ENCODE assay signal across 7 cellular contexts in genomic region chr1:161133220-161133740, GRCh38. TPM values are rescaled to one million over a fixed set of nuclear protein-coding genes. Genes with fewer than 3 reads are reported as not detected.
DNase-seq lines count a peak whose midpoint lies in the region; ATAC-seq and TF ChIP-seq lines count a peak whose summit lies in the region.

No MANE protein-coding gene starts in this region.

- TF ChIP-seq EP300 in suprapubic skin (IDR thresholded peaks at IDR 0.05) = no peak

- H3K4me1 ChIP-seq in suprapubic skin = peaks cover 31% of the 10 kb centered on the region

- H3K27me3 ChIP-seq in H7 (ENCODE audit: control insufficient read depth, insufficient read depth, low read length) (no peaks in the 10 kb centered on the region), suprapubic skin (no peaks in the 10 kb centered on the region)

- intact Hi-C loops in left ventricle myocardium superior (cut with micrococcal nuclease) = no loop called here

- TF ChIP-seq CTCF in suprapubic skin (IDR thresholded peaks at IDR 0.05) = no peak

- no peaks in the 10 kb centered on the region for H3K9me3 ChIP-seq in suprapubic skin

- DNase-seq in H7 (peak; percentile 33), left ventricle myocardium superior (no peak), suprapubic skin (ENCODE audit: low spot score in 2 of 2) (no peak), NCI-H524 treated with DMSO at 0.1 percent for 48 hours (lab: John Stamatoyannopoulos, UW) (no peak)
- no peak for DNase-seq in NK-92 treated with Interleukin-12 subunit alpha and Interleukin-12 subunit beta, amount 100 ng/mL, for 24 hours (lab: John Stamatoyannopoulos, UW)

- 3% methylated on average over 11 of the region's 11 CpGs for WGBS in suprapubic skin

- H3K36me3 ChIP-seq in H7 (replicated peaks; ENCODE audit: control insufficient read depth, insufficient read depth, low read length) (peaks cover 3% of the 10 kb centered on the region), suprapubic skin (peaks cover 8% of the 10 kb centered on the region)

- H3K27ac ChIP-seq in suprapubic skin = peak overlapping the region; percentile 98

- peak overlapping the region; percentile 74 for H3K4me3 ChIP-seq in H7 (ENCODE audit: insufficient read depth, low read depth, low read length)
- H3K4me3 ChIP-seq in suprapubic skin = peak overlapping the region; percentile 88

- TF ChIP-seq POLR2A in suprapubic skin (IDR thresholded peaks at IDR 0.05) = no peak

- ATAC-seq in left ventricle myocardium superior = peak; percentile 35
- no peak for ATAC-seq in HG02840 (IDR thresholded peaks at IDR 0.05; ENCODE audit: low FRiP score, unreplicated experiment)

TF ChIP-seq in PFSK-1, 5 proteins besides CTCF, POLR2A, EP300 and RAD21:
- TF ChIP-seq SIN3A (IDR thresholded peaks at IDR 0.05; ENCODE audit: borderline replicate concordance, insufficient read depth, low read length) (0 out of 2 replicates have a peak, but pooled peaks have one; percentile 59), REST (IDR thresholded peaks at IDR 0.05; ENCODE audit: insufficient read depth in 1 of 2, low read depth in 2 of 2, low read length in 2 of 2) (no peak; a peak in 1 of 4 replicates), TAF1 (IDR thresholded peaks at IDR 0.05; ENCODE audit: borderline replicate concordance, insufficient read depth, low read length) (no peak), FOXP2 (optimal IDR thresholded peaks at IDR 0.05; ENCODE audit: borderline replicate concordance, extremely low read depth, extremely low read length, insufficient read depth) (no peak)

RNA-seq across cellular contexts. Expression of gene DEDD, which starts 0.8 kb away (rescaled TPM):
- total RNA-seq in H7 (2014; rRNA removed; shearing (Covaris generic)) = 52.8 and 63.6 TPM in 2 replicates
- polyA plus RNA-seq in PFSK-1 (2012; ENCODE audit: insufficient read length, low read depth) = 49.3 TPM
- 29.3 TPM for total RNA-seq in left ventricle myocardium superior
- 10 to 100 TPM; 24.4 to 47.0 (median 36.6) TPM for total RNA-seq in suprapubic skin

RNA-seq across cellular contexts. Expression of gene NIT1, which starts 15.4 kb away (rescaled TPM):
- 75.9 and 81.5 TPM in 2 replicates for total RNA-seq in H7 (2014; rRNA removed; shearing (Covaris generic))
- 42.2 TPM for polyA plus RNA-seq in PFSK-1 (2012; ENCODE audit: insufficient read length, low read depth)
- total RNA-seq in left ventricle myocardium superior (33.0 TPM), suprapubic skin (10 to 100 TPM; 28.3 to 58.2 (median 39.6) TPM)

RNA-seq across cellular contexts. Expression of gene PFDN2, which starts 15.4 kb away (rescaled TPM):
- 46.8 and 60.6 TPM in 2 replicates for total RNA-seq in H7 (2014; rRNA removed; shearing (Covaris generic))
- 671 TPM for polyA plus RNA-seq in PFSK-1 (2012; ENCODE audit: insufficient read length, low read depth)
- 64.8 TPM for total RNA-seq in left ventricle myocardium superior
- 10 to 100 TPM; 21.3 to 33.9 (median 27.1) TPM for total RNA-seq in suprapubic skin

RNA-seq across cellular contexts. Expression of gene UFC1, which starts 20.5 kb away (rescaled TPM):
- 81.9 and 86.1 TPM in 2 replicates for total RNA-seq in H7 (2014; rRNA removed; shearing (Covaris generic))
- polyA plus RNA-seq in PFSK-1 (2012; ENCODE audit: insufficient read length, low read depth) = 75.0 TPM
- 78.0 TPM for total RNA-seq in left ventricle myocardium superior
- 10 to 100 TPM; 44.2 to 98.8 (median 80.2) TPM for total RNA-seq in suprapubic skin

RNA-seq across cellular contexts. Expression of gene USP21, which starts 26.0 kb away (rescaled TPM):
- total RNA-seq in H7 (2014; rRNA removed; shearing (Covaris generic)) = 10.7 and 12.0 TPM in 2 replicates
- polyA plus RNA-seq in PFSK-1 (2012; ENCODE audit: insufficient read length, low read depth) = 20.9 TPM
- total RNA-seq in left ventricle myocardium superior = 22.9 TPM
- total RNA-seq in suprapubic skin = 10 to 100 TPM; 18.7 to 37.0 (median 28.8) TPM
